In the genomic region with DNA sequence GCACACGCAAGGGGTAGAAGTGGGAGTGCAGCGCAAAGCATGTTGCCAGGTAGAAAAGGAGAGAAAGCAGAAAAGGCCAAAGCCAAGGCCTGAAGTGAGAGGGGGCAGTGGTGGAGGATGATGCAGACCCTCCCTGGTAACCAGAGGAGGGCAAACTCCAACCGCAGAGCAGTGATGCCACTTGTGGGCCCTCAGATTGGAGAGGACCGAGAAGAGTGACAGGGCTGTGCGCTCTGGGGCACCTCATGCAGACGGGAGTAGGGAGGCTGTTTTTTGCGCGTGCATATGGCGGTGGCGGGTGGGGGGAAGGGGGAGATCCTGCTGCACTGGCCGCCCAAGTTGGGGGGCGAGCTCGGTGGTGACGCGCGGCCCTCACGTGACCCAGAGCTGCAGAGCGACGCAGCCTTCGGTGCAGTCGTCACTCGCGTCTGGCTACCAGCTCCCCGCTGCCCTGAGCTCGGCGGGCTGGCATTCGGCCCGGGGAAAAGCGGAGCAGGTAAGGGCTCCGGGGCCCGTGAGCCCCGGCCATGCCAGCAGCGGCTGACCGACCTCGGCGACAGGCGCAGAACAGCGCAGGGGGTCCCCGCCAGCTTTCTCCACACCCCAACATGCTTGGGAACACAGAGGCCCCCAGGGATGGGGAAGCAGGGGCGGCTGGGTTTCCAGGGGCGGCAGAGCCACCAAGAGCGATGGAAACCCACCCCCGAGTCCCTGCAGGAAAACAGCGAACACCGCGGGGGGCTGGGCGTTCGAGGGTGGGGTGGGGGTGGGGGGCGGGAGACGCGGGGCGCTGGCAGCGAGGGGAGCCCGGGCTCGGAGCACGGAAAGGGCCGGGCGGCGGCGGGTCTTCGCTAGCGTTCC, we compare ENCODE assay signal across 9 cellular contexts. TPM values are rescaled to one million over a fixed set of nuclear protein-coding genes. Genes with fewer than 3 reads are reported as not detected.
DNase-seq lines count a peak whose midpoint lies in the region; ATAC-seq and TF ChIP-seq lines count a peak whose summit lies in the region.
"Had no signal": no experiment of that assay in that cellular context is flagged by ENCODE, and none has a peak within 500 bp of the region (broad histone marks: within the 10 kb centered on the region; RNA-seq: fewer than 3 reads in every experiment).

A gene (plus strand): TSS at position 421 of the 861 bp plus-strand sequence. CDS start 984 bp downstream, outside the sequence.

- H4K20me1 ChIP-seq in fibroblast of lung (ENCODE audit: control insufficient read depth, extremely low read depth, insufficient read depth, low read length), result no peaks in the 10 kb centered on the region

- H3K4me1 ChIP-seq in fibroblast of lung (ENCODE audit: control insufficient read depth, extremely low read depth, insufficient read depth, low read length) (peaks cover 2% of the 10 kb centered on the region), mucosa of rectum (ENCODE audit: control insufficient read depth in 2 of 2, insufficient read depth in 2 of 2, low read length in 2 of 2) (no peaks in the 10 kb centered on the region)

- DNase-seq in NCI-H82 (lab: John Stamatoyannopoulos, UW) (peak; percentile 77), NCI-H82 treated with DMSO at 0.1 percent for 48 hours (lab: John Stamatoyannopoulos, UW; ENCODE audit: unreplicated experiment) (no peak), NCI-H69 (lab: John Stamatoyannopoulos, UW) (peak; percentile 47), fibroblast of lung (ENCODE audit: low read depth in 2 of 2) (peak; percentile 62 to 67), superior temporal gyrus (ENCODE audit: extremely low spot score) (peak; percentile 41)
- DNase-seq in activated T-helper 2 cell treated with anti-CD3 and anti-CD28 coated beads, Interferon-gamma antibody, Interleukin-2, Interleukin-4, amounts not matched to agents 10 μg/mL and 5 μg/mL and 100 μg/mL, durations not matched to agents 14 hours and 24 hours and 36 hours (ENCODE audit: low spot score), result no peak

- no peak within 1 kb of the TSS for H3K27ac Mint-ChIP-seq in activated T-helper 2 cell treated with anti-CD3 and anti-CD28 coated beads, Interferon-gamma antibody, Interleukin-2, Interleukin-4, amounts not matched to agents 10 μg/mL and 5 μg/mL and 100 μg/mL, durations not matched to agents 14 hours and 24 hours and 36 hours

- H3K79me2 ChIP-seq in fibroblast of lung (ENCODE audit: control insufficient read depth, insufficient read depth, low read length), result peaks cover 12% of the 10 kb centered on the region

- intact Hi-C loops in activated T-helper 2 cell treated with anti-CD3 and anti-CD28 coated beads, Interferon-gamma antibody, Interleukin-2, Interleukin-4, amounts not matched to agents 10 μg/mL and 5 μg/mL and 100 μg/mL, durations not matched to agents 14 hours and 24 hours and 36 hours (cut with micrococcal nuclease), result no loop called here

- H3K9me3 Mint-ChIP-seq in activated T-helper 2 cell treated with anti-CD3 and anti-CD28 coated beads, Interferon-gamma antibody, Interleukin-2, Interleukin-4, amounts not matched to agents 10 μg/mL and 5 μg/mL and 100 μg/mL, durations not matched to agents 14 hours and 24 hours and 36 hours, result no peaks in the 10 kb centered on the region

- H3K9ac ChIP-seq in fibroblast of lung (ENCODE audit: insufficient read depth, low read length), result peak within 1 kb of the TSS; percentile 88
- H3K9ac ChIP-seq in mucosa of rectum (ENCODE audit: low read depth in 1 of 2, low read length in 2 of 2), result peak within 1 kb of the TSS; percentile 47 to 62

- peaks cover 6% of the 10 kb centered on the region for H3K4me1 Mint-ChIP-seq in activated T-helper 2 cell treated with anti-CD3 and anti-CD28 coated beads, Interferon-gamma antibody, Interleukin-2, Interleukin-4, amounts not matched to agents 10 μg/mL and 5 μg/mL and 100 μg/mL, durations not matched to agents 14 hours and 24 hours and 36 hours (ENCODE audit: low read depth)

- TF ChIP-seq CTCF in fibroblast of lung (conservative IDR thresholded peaks at IDR 0.05 in 1 of 2, IDR thresholded peaks at IDR 0.05 in 1 of 2; ENCODE audit: low read depth in 1 of 2, low read length in 2 of 2), result no peak

- no peaks in the 10 kb centered on the region for H3K36me3 Mint-ChIP-seq in activated T-helper 2 cell treated with anti-CD3 and anti-CD28 coated beads, Interferon-gamma antibody, Interleukin-2, Interleukin-4, amounts not matched to agents 10 μg/mL and 5 μg/mL and 100 μg/mL, durations not matched to agents 14 hours and 24 hours and 36 hours (ENCODE audit: low read depth)

- peak within 1 kb of the TSS; percentile 30 for H2AFZ ChIP-seq in fibroblast of lung (ENCODE audit: low read length)

- no peaks in the 10 kb centered on the region for H3K36me3 ChIP-seq in fibroblast of lung (ENCODE audit: control insufficient read depth, insufficient read depth, low read length)
- no peaks in the 10 kb centered on the region for H3K36me3 ChIP-seq in mucosa of rectum (ENCODE audit: control insufficient read depth in 2 of 2, insufficient read depth in 2 of 2, low read length in 2 of 2)
- H3K36me3 ChIP-seq: neutrophil had no signal

- H3K27me3 Mint-ChIP-seq in activated T-helper 2 cell treated with anti-CD3 and anti-CD28 coated beads, Interferon-gamma antibody, Interleukin-2, Interleukin-4, amounts not matched to agents 10 μg/mL and 5 μg/mL and 100 μg/mL, durations not matched to agents 14 hours and 24 hours and 36 hours (ENCODE audit: low read depth), result peaks cover 6% of the 10 kb centered on the region

- H3K9me3 ChIP-seq in fibroblast of lung (ENCODE audit: control insufficient read depth, insufficient read depth, low read depth, low read length) (no peaks in the 10 kb centered on the region), mucosa of rectum (ENCODE audit: control insufficient read depth in 2 of 2, low read length in 2 of 2) (no peaks in the 10 kb centered on the region)
- H3K9me3 ChIP-seq: neutrophil had no signal

- peak within 1 kb of the TSS; percentile 82 for H3K27ac ChIP-seq in fibroblast of lung (ENCODE audit: insufficient read depth, low read length)
- H3K27ac ChIP-seq in mucosa of rectum (ENCODE audit: low read depth in 2 of 2, low read length in 2 of 2), result peak within 1 kb of the TSS; percentile 20 to 61
- H3K27ac ChIP-seq: neutrophil had no signal

- no peaks in the 10 kb centered on the region for H3K27me3 ChIP-seq in fibroblast of lung (ENCODE audit: control insufficient read depth, insufficient read depth, low read length)
- no peaks in the 10 kb centered on the region for H3K27me3 ChIP-seq in mucosa of rectum (ENCODE audit: control insufficient read depth in 2 of 2, insufficient read depth in 2 of 2, low read length in 2 of 2)

- H3K4me3 Mint-ChIP-seq in activated T-helper 2 cell treated with anti-CD3 and anti-CD28 coated beads, Interferon-gamma antibody, Interleukin-2, Interleukin-4, amounts not matched to agents 10 μg/mL and 5 μg/mL and 100 μg/mL, durations not matched to agents 14 hours and 24 hours and 36 hours (ENCODE audit: low read depth), result peak within 1 kb of the TSS; percentile 76

- no peak for ATAC-seq in HG02763 (IDR thresholded peaks at IDR 0.05; ENCODE audit: unreplicated experiment)

- H3K4me2 ChIP-seq in fibroblast of lung (ENCODE audit: extremely low read depth, insufficient read depth, low read length), result peak within 1 kb of the TSS; percentile 66

- H3K4me3 ChIP-seq in fibroblast of lung (replicated peaks in 1 of 4; ENCODE audit: control extremely low read depth in 1 of 4, insufficient read depth in 1 of 4, low read depth in 3 of 4, low read length in 4 of 4) (peak within 1 kb of the TSS; percentile 55 to 77 (median 68)), mucosa of rectum (ENCODE audit: low read length in 2 of 2) (peak within 1 kb of the TSS; percentile 57 to 63)

RNA-seq across cellular contexts. Expression of the gene that starts here (rescaled TPM):
- total RNA-seq in activated T-helper 2 cell treated with anti-CD3 and anti-CD28 coated beads, Interferon-gamma antibody, Interleukin-2, Interleukin-4, amounts not matched to agents 10 μg/mL and 5 μg/mL and 100 μg/mL, durations not matched to agents 14 hours and 24 hours and 36 hours, result 7.0 and 8.4 TPM in 2 replicates
- total RNA-seq in fibroblast of lung, result 300 and 416 TPM in 2 replicates
- 433 and 460 TPM in 2 replicates for polyA plus RNA-seq in fibroblast of lung
- polyA plus RNA-seq in fibroblast of lung (2012), result 514 and 540 TPM in 2 replicates
- 55.8 and 61.9 TPM in 2 replicates for polyA minus RNA-seq in fibroblast of lung (ENCODE audit: low replicate concordance)

Comparison
In these comparisons a context has a peak if more than half of its experiments do, and no peak if none do; other contexts are left out.
1. RNA of the gene that starts here (total RNA-seq): 300 to 416 TPM in fibroblast of lung; 7.0 to 8.4 TPM in activated T-helper 2 cell treated with anti-CD3 and anti-CD28 coated beads, Interferon-gamma antibody, Interleukin-2, Interleukin-4, amounts not matched to agents 10 μg/mL and 5 μg/mL and 100 μg/mL, durations not matched to agents 14 hours and 24 hours and 36 hours; every median in the first group is over 10 times any median in the second.
2. DNase-seq: peak in NCI-H82 (single experiment), NCI-H69 (single experiment), fibroblast of lung (2 of 2) and superior temporal gyrus (single experiment); none in NCI-H82 treated with DMSO at 0.1 percent for 48 hours (single experiment) and activated T-helper 2 cell treated with anti-CD3 and anti-CD28 coated beads, Interferon-gamma antibody, Interleukin-2, Interleukin-4, amounts not matched to agents 10 μg/mL and 5 μg/mL and 100 μg/mL, durations not matched to agents 14 hours and 24 hours and 36 hours (single experiment).